ENCODE assay signal across 16 cellular contexts in the genomic region with DNA sequence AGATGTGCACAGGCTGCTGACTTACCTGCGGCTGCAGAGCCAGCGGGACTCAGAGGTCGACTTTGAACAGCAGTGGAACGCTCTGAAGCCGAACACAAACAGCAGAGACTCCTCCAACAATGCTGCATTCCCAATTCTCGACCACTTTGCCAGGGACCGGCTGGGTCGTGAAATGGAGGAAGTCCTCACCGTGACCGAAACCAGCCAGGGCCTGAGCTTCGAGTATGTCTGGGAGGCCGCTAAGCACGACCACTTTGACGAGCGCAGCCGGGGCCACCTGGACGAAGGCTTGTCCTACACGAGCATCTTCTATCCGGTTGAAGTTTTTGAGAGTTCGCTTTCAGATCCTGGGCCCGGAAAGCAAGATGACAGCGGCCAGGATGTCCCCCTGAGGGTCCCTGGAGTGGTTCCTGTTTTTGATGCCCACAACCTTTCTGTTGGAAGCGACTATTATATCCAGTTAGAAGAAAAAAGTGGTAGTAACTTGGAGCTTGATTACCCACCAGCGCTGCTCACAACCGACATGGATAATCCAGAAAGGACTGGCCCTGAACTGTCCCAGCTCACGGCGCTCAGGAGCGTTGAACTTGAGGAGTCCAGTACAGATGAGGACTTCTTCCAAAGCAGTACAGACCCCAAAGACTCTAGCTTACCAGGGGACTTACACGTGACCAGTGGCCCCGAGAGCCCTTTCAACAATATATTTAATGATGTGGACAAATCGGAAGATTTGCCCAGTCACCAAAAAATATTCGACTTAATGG. TPM values are rescaled to one million over a fixed set of nuclear protein-coding genes. Genes with fewer than 3 reads are reported as not detected.
DNase-seq lines count a peak whose midpoint lies in the region; ATAC-seq and TF ChIP-seq lines count a peak whose summit lies in the region.
"Had no signal": no experiment of that assay in that cellular context is flagged by ENCODE, and none has a peak within 500 bp of the region (broad histone marks: within the 10 kb centered on the region; RNA-seq: fewer than 3 reads in every experiment).

No MANE protein-coding gene starts in this region.

- POLR2A ChIA-PET in activated CD8-positive, alpha-beta T cell treated with anti-CD3 and anti-CD28 coated beads, Interleukin-2, amount 10 ng/mL, durations not matched to agents 7 days and 5 days (lab: Charles Lee) = interaction anchor here (0.8 kb wide), 1 partner anchor 11 kb away, joined by 3 read pairs; no protein-coding TSS in a partner anchor

- H3K79me2 ChIP-seq in osteoblast (ENCODE audit: insufficient read depth, low read length) = peaks cover 8% of the 10 kb centered on the region

- H3K4me2 ChIP-seq in osteoblast (ENCODE audit: insufficient read depth, low read length) = no peak overlapping the region
- H3K4me2 ChIP-seq: A549 had no signal

- no peak for ATAC-seq in T-helper 17 cell
- ATAC-seq in HG03280 (IDR thresholded peaks at IDR 0.05; ENCODE audit: unreplicated experiment) = no peak
- no peak for ATAC-seq in activated CD8-positive, alpha-beta T cell treated with anti-CD3 and anti-CD28 coated beads, Interleukin-2, amount 10 ng/mL, durations not matched to agents 7 days and 5 days
- ATAC-seq: A549 had no signal

- DNase-seq in activated CD8-positive, alpha-beta memory T cell treated with anti-CD3 and anti-CD28 coated beads for 24 hours = peak; percentile 32
- no peak for DNase-seq in activated CD8-positive, alpha-beta memory T cell treated with anti-CD3 and anti-CD28 coated beads, Interleukin-2, amount 50 U/mL, for 4 hours
- DNase-seq in T-helper 17 cell = no peak
- no peak for DNase-seq in endothelial cell (ENCODE audit: low spot score)
- peak; percentile 53 for DNase-seq in osteoblast (ENCODE audit: insufficient read length, low spot score, missing footprints)
- no peak for DNase-seq in activated CD8-positive, alpha-beta T cell treated with anti-CD3 and anti-CD28 coated beads, Interleukin-2, amount 10 ng/mL, durations not matched to agents 7 days and 5 days
- DNase-seq: AML-193; Caco-2; CD4-positive, alpha-beta T cell; GM23248 had no signal

- no peaks in the 10 kb centered on the region for H3K9me3 ChIP-seq in T-helper 17 cell (ENCODE audit: control insufficient read depth, low read length, poor library complexity, severe bottlenecking)
- H3K9me3 ChIP-seq in osteoblast (ENCODE audit: low read depth, low read length) = no peaks in the 10 kb centered on the region
- H3K9me3 ChIP-seq: A549, Caco-2, HAP-1 had no signal

- no peak overlapping the region for H3K4me3 Mint-ChIP-seq in T-helper 17 cell
- H3K4me3 Mint-ChIP-seq in endothelial cell (ENCODE audit: unreplicated experiment) = no peak overlapping the region
- no peak overlapping the region for H3K4me3 Mint-ChIP-seq in activated CD8-positive, alpha-beta T cell treated with anti-CD3 and anti-CD28 coated beads, Interleukin-2, amount 10 ng/mL, durations not matched to agents 7 days and 5 days
- H3K4me3 Mint-ChIP-seq: CD4-positive, alpha-beta T cell had no signal

- no peaks in the 10 kb centered on the region for H4K20me1 ChIP-seq in osteoblast (ENCODE audit: insufficient read depth, low read length)

- H3K27ac Mint-ChIP-seq in T-helper 17 cell (peak overlapping the region; percentile 19), endothelial cell (ENCODE audit: unreplicated experiment) (peak overlapping the region; percentile 30)
- no peak overlapping the region for H3K27ac Mint-ChIP-seq in activated CD8-positive, alpha-beta T cell treated with anti-CD3 and anti-CD28 coated beads, Interleukin-2, amount 10 ng/mL, durations not matched to agents 7 days and 5 days
- H3K27ac Mint-ChIP-seq: CD4-positive, alpha-beta T cell had no signal

- no peaks in the 10 kb centered on the region for H3K9me3 Mint-ChIP-seq in endothelial cell (ENCODE audit: unreplicated experiment)
- H3K9me3 Mint-ChIP-seq in activated CD8-positive, alpha-beta T cell treated with anti-CD3 and anti-CD28 coated beads, Interleukin-2, amount 10 ng/mL, durations not matched to agents 7 days and 5 days (ENCODE audit: insufficient read depth) = no peaks in the 10 kb centered on the region
- H3K9me3 Mint-ChIP-seq: CD4-positive, alpha-beta T cell had no signal

- no peaks in the 10 kb centered on the region for H3K27me3 ChIP-seq in osteoblast (ENCODE audit: insufficient read depth, low read length)

- CTCF ChIA-PET in activated CD8-positive, alpha-beta T cell treated with anti-CD3 and anti-CD28 coated beads, Interleukin-2, amount 10 ng/mL, durations not matched to agents 7 days and 5 days (lab: Charles Lee) = no interaction called here

- H3K27ac ChIP-seq in osteoblast (ENCODE audit: low read depth, low read length) = no peak overlapping the region
- H3K27ac ChIP-seq: 22Rv1, A549, C4-2B, GM23248 had no signal

- peaks cover 21% of the 10 kb centered on the region for H3K4me1 ChIP-seq in osteoblast (ENCODE audit: insufficient read depth, low read length)
- H3K4me1 ChIP-seq: A549, Caco-2, HAP-1 had no signal

- H3K27me3 Mint-ChIP-seq in T-helper 17 cell (no peaks in the 10 kb centered on the region), endothelial cell (ENCODE audit: unreplicated experiment) (no peaks in the 10 kb centered on the region)
- H3K27me3 Mint-ChIP-seq in activated CD8-positive, alpha-beta T cell treated with anti-CD3 and anti-CD28 coated beads, Interleukin-2, amount 10 ng/mL, durations not matched to agents 7 days and 5 days (ENCODE audit: low read depth) = no peaks in the 10 kb centered on the region
- H3K27me3 Mint-ChIP-seq: CD4-positive, alpha-beta T cell had no signal

- no peak overlapping the region for H2AFZ ChIP-seq in osteoblast (ENCODE audit: low read length)
- H2AFZ ChIP-seq: GM23248 had no signal

- H3K4me1 Mint-ChIP-seq in T-helper 17 cell = peaks cover 9% of the 10 kb centered on the region
- H3K4me1 Mint-ChIP-seq in endothelial cell (ENCODE audit: unreplicated experiment) = peaks cover 13% of the 10 kb centered on the region
- H3K4me1 Mint-ChIP-seq in activated CD8-positive, alpha-beta T cell treated with anti-CD3 and anti-CD28 coated beads, Interleukin-2, amount 10 ng/mL, durations not matched to agents 7 days and 5 days (ENCODE audit: low read depth) = peaks cover 16% of the 10 kb centered on the region

- H3K36me3 Mint-ChIP-seq in T-helper 17 cell (ENCODE audit: low read depth) = peaks cover 7% of the 10 kb centered on the region
- H3K36me3 Mint-ChIP-seq in endothelial cell (ENCODE audit: low read depth, unreplicated experiment) = peaks cover 41% of the 10 kb centered on the region
- peaks cover 32% of the 10 kb centered on the region for H3K36me3 Mint-ChIP-seq in activated CD8-positive, alpha-beta T cell treated with anti-CD3 and anti-CD28 coated beads, Interleukin-2, amount 10 ng/mL, durations not matched to agents 7 days and 5 days (ENCODE audit: low read depth)

- H3K36me3 ChIP-seq in osteoblast (ENCODE audit: insufficient read depth, low read length) = peaks cover 10% of the 10 kb centered on the region

- TF ChIP-seq CTCF in endothelial cell (IDR thresholded peaks at IDR 0.05; ENCODE audit: unreplicated experiment) (no peak), osteoblast (IDR thresholded peaks at IDR 0.05; ENCODE audit: extremely low read depth, low read depth, low read length) (no peak)

- no peak overlapping the region for H3K4me3 ChIP-seq in osteoblast (ENCODE audit: insufficient read depth, low read length)
- H3K4me3 ChIP-seq: A549, GM23248, HAP-1 had no signal

RNA-seq across cellular contexts. Expression of gene BHLHA15, which starts 19.4 kb away (rescaled TPM):
- total RNA-seq in T-helper 17 cell (not detected), endothelial cell (ENCODE audit: unreplicated experiment) (1.2 TPM), osteoblast (not detected in 2 replicates)
- total RNA-seq in activated CD8-positive, alpha-beta T cell treated with anti-CD3 and anti-CD28 coated beads, Interleukin-2, amount 10 ng/mL, durations not matched to agents 7 days and 5 days = not detected
- total RNA-seq: CD4-positive, alpha-beta T cell; GM23248; H4 had no signal

Comparison
In these comparisons a context has a peak if more than half of its experiments do, and no peak if none do; other contexts are left out.
1. DNase-seq: peak in activated CD8-positive, alpha-beta memory T cell treated with anti-CD3 and anti-CD28 coated beads for 24 hours (single experiment) and osteoblast (single experiment); none in activated CD8-positive, alpha-beta memory T cell treated with anti-CD3 and anti-CD28 coated beads, Interleukin-2, amount 50 U/mL, for 4 hours (single experiment), T-helper 17 cell (0 of 3), endothelial cell (single experiment) and activated CD8-positive, alpha-beta T cell treated with anti-CD3 and anti-CD28 coated beads, Interleukin-2, amount 10 ng/mL, durations not matched to agents 7 days and 5 days (single experiment).